In the genomic region with DNA sequence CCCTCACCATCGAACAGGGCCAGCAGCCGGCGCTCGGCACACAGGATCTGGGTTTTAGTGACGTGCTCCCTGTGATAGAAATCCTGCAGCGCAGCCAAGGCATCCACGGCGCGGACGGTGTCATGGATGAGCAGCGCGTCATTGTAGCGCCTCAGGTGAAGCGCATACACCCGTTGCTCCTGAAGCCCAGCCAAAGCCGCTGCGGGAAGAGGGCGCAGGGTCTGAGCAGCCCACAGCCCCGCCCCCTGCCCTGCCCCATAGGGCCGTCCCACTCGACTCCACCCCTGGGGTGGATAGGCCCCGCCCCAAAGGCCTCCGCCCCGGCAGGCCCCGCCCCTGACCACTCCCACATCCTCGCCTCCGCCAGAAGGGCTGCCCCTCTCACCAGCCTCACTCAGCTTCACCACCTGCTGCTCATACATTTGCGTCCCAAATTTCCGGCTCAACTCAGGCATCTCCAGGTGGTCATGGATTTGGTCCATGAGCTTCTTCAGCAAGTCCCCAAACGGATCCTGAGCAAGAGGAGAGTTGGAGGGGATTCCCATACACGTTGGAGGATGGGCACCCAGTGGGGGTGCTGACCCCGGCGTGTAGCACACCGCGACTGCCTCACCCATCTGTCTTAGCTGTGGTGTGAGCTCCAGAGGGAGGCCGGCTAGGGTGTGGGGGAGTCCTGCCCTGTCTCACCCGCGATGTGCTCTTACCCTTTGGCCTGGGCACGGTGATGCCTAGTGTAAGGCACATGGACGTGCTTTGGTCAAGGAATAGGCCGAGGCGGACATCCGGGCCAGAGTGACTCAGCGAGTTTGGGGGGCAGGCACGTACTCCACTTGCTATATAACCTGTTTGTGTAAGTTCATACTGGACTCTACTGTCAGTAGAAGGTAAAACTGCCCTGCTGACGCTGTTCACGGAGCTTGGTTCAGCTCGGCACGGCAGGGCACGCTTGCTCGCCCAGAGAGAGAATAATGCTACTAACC, we compare ENCODE assay signal across 1 cellular context.
TF ChIP-seq lines count a peak whose summit lies in the region.

No MANE protein-coding gene starts in this region.

TF ChIP-seq in K562, 482 proteins besides CTCF, POLR2A, EP300 and RAD21 (continued from another document and continues in another):
- TF ChIP-seq, protein P1, sequence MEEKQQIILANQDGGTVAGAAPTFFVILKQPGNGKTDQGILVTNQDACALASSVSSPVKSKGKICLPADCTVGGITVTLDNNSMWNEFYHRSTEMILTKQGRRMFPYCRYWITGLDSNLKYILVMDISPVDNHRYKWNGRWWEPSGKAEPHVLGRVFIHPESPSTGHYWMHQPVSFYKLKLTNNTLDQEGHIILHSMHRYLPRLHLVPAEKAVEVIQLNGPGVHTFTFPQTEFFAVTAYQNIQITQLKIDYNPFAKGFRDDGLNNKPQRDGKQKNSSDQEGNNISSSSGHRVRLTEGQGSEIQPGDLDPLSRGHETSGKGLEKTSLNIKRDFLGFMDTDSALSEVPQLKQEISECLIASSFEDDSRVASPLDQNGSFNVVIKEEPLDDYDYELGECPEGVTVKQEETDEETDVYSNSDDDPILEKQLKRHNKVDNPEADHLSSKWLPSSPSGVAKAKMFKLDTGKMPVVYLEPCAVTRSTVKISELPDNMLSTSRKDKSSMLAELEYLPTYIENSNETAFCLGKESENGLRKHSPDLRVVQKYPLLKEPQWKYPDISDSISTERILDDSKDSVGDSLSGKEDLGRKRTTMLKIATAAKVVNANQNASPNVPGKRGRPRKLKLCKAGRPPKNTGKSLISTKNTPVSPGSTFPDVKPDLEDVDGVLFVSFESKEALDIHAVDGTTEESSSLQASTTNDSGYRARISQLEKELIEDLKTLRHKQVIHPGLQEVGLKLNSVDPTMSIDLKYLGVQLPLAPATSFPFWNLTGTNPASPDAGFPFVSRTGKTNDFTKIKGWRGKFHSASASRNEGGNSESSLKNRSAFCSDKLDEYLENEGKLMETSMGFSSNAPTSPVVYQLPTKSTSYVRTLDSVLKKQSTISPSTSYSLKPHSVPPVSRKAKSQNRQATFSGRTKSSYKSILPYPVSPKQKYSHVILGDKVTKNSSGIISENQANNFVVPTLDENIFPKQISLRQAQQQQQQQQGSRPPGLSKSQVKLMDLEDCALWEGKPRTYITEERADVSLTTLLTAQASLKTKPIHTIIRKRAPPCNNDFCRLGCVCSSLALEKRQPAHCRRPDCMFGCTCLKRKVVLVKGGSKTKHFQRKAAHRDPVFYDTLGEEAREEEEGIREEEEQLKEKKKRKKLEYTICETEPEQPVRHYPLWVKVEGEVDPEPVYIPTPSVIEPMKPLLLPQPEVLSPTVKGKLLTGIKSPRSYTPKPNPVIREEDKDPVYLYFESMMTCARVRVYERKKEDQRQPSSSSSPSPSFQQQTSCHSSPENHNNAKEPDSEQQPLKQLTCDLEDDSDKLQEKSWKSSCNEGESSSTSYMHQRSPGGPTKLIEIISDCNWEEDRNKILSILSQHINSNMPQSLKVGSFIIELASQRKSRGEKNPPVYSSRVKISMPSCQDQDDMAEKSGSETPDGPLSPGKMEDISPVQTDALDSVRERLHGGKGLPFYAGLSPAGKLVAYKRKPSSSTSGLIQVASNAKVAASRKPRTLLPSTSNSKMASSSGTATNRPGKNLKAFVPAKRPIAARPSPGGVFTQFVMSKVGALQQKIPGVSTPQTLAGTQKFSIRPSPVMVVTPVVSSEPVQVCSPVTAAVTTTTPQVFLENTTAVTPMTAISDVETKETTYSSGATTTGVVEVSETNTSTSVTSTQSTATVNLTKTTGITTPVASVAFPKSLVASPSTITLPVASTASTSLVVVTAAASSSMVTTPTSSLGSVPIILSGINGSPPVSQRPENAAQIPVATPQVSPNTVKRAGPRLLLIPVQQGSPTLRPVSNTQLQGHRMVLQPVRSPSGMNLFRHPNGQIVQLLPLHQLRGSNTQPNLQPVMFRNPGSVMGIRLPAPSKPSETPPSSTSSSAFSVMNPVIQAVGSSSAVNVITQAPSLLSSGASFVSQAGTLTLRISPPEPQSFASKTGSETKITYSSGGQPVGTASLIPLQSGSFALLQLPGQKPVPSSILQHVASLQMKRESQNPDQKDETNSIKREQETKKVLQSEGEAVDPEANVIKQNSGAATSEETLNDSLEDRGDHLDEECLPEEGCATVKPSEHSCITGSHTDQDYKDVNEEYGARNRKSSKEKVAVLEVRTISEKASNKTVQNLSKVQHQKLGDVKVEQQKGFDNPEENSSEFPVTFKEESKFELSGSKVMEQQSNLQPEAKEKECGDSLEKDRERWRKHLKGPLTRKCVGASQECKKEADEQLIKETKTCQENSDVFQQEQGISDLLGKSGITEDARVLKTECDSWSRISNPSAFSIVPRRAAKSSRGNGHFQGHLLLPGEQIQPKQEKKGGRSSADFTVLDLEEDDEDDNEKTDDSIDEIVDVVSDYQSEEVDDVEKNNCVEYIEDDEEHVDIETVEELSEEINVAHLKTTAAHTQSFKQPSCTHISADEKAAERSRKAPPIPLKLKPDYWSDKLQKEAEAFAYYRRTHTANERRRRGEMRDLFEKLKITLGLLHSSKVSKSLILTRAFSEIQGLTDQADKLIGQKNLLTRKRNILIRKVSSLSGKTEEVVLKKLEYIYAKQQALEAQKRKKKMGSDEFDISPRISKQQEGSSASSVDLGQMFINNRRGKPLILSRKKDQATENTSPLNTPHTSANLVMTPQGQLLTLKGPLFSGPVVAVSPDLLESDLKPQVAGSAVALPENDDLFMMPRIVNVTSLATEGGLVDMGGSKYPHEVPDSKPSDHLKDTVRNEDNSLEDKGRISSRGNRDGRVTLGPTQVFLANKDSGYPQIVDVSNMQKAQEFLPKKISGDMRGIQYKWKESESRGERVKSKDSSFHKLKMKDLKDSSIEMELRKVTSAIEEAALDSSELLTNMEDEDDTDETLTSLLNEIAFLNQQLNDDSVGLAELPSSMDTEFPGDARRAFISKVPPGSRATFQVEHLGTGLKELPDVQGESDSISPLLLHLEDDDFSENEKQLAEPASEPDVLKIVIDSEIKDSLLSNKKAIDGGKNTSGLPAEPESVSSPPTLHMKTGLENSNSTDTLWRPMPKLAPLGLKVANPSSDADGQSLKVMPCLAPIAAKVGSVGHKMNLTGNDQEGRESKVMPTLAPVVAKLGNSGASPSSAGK (IDR thresholded peaks at IDR 0.05), result no peak
- no peak for TF ChIP-seq CCNT2 (IDR thresholded peaks at IDR 0.05; ENCODE audit: borderline replicate concordance, extremely low read depth, insufficient read length, low read depth, low read length)
- peak; percentile 72 for TF ChIP-seq MEF2D (tag; conservative IDR thresholded peaks at IDR 0.05; ENCODE audit: low read depth)
- peak; percentile 33 to 49; a peak in 3 of 4 replicates for TF ChIP-seq NRF1 (conservative IDR thresholded peaks at IDR 0.05 in 1 of 2, IDR thresholded peaks at IDR 0.05 in 1 of 2)
- TF ChIP-seq, protein P2, sequence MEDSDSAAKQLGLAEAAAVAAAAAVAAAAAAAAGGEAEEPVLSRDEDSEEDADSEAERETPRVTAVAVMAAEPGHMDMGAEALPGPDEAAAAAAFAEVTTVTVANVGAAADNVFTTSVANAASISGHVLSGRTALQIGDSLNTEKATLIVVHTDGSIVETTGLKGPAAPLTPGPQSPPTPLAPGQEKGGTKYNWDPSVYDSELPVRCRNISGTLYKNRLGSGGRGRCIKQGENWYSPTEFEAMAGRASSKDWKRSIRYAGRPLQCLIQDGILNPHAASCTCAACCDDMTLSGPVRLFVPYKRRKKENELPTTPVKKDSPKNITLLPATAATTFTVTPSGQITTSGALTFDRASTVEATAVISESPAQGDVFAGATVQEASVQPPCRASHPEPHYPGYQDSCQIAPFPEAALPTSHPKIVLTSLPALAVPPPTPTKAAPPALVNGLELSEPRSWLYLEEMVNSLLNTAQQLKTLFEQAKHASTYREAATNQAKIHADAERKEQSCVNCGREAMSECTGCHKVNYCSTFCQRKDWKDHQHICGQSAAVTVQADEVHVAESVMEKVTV (CRISPR knock-in tag; IDR thresholded peaks at IDR 0.05), result no peak
- no peak for TF ChIP-seq TCF3 (CRISPR knock-in tag; IDR thresholded peaks at IDR 0.05)
- TF ChIP-seq ZSCAN29 (IDR thresholded peaks at IDR 0.05), result no peak
- TF ChIP-seq, protein P3, sequence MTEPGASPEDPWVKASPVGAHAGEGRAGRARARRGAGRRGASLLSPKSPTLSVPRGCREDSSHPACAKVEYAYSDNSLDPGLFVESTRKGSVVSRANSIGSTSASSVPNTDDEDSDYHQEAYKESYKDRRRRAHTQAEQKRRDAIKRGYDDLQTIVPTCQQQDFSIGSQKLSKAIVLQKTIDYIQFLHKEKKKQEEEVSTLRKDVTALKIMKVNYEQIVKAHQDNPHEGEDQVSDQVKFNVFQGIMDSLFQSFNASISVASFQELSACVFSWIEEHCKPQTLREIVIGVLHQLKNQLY (CRISPR knock-in tag; conservative IDR thresholded peaks at IDR 0.05), result no peak
- no peak for TF ChIP-seq NBN (IDR thresholded peaks at IDR 0.05; ENCODE audit: low read depth)
- TF ChIP-seq ZNF175 (CRISPR knock-in tag; IDR thresholded peaks at IDR 0.05; ENCODE audit: low read depth), result 0 out of 2 replicates have a peak, but pooled peaks have one; percentile 33
- no peak for TF ChIP-seq NCOR1 (IDR thresholded peaks at IDR 0.05)
- TF ChIP-seq, protein P4, sequence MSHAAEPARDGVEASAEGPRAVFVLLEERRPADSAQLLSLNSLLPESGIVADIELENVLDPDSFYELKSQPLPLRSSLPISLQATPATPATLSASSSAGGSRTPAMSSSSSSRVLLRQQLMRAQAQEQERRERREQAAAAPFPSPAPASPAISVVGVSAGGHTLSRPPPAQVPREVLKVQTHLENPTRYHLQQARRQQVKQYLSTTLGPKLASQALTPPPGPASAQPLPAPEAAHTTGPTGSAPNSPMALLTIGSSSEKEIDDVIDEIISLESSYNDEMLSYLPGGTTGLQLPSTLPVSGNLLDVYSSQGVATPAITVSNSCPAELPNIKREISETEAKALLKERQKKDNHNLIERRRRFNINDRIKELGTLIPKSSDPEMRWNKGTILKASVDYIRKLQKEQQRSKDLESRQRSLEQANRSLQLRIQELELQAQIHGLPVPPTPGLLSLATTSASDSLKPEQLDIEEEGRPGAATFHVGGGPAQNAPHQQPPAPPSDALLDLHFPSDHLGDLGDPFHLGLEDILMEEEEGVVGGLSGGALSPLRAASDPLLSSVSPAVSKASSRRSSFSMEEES (CRISPR knock-in tag; IDR thresholded peaks at IDR 0.05), result no peak
- TF ChIP-seq, protein P5, sequence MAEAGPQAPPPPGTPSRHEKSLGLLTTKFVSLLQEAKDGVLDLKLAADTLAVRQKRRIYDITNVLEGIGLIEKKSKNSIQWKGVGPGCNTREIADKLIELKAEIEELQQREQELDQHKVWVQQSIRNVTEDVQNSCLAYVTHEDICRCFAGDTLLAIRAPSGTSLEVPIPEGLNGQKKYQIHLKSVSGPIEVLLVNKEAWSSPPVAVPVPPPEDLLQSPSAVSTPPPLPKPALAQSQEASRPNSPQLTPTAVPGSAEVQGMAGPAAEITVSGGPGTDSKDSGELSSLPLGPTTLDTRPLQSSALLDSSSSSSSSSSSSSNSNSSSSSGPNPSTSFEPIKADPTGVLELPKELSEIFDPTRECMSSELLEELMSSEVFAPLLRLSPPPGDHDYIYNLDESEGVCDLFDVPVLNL (CRISPR knock-in tag; IDR thresholded peaks at IDR 0.05; ENCODE audit: low read depth), result no peak
- TF ChIP-seq, protein P6, sequence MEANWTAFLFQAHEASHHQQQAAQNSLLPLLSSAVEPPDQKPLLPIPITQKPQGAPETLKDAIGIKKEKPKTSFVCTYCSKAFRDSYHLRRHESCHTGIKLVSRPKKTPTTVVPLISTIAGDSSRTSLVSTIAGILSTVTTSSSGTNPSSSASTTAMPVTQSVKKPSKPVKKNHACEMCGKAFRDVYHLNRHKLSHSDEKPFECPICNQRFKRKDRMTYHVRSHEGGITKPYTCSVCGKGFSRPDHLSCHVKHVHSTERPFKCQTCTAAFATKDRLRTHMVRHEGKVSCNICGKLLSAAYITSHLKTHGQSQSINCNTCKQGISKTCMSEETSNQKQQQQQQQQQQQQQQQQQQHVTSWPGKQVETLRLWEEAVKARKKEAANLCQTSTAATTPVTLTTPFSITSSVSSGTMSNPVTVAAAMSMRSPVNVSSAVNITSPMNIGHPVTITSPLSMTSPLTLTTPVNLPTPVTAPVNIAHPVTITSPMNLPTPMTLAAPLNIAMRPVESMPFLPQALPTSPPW (CRISPR knock-in tag; IDR thresholded peaks at IDR 0.05), result peak; percentile 66
- TF ChIP-seq, protein P7, sequence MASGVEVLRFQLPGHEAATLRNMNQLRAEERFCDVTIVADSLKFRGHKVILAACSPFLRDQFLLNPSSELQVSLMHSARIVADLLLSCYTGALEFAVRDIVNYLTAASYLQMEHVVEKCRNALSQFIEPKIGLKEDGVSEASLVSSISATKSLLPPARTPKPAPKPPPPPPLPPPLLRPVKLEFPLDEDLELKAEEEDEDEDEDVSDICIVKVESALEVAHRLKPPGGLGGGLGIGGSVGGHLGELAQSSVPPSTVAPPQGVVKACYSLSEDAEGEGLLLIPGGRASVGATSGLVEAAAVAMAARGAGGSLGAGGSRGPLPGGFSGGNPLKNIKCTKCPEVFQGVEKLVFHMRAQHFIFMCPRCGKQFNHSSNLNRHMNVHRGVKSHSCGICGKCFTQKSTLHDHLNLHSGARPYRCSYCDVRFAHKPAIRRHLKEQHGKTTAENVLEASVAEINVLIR (CRISPR knock-in tag; IDR thresholded peaks at IDR 0.05), result 0 out of 2 replicates have a peak, but pooled peaks have one; percentile 7
- TF ChIP-seq HDAC1 (IDR thresholded peaks at IDR 0.05), result no peak
- TF ChIP-seq, protein P8, sequence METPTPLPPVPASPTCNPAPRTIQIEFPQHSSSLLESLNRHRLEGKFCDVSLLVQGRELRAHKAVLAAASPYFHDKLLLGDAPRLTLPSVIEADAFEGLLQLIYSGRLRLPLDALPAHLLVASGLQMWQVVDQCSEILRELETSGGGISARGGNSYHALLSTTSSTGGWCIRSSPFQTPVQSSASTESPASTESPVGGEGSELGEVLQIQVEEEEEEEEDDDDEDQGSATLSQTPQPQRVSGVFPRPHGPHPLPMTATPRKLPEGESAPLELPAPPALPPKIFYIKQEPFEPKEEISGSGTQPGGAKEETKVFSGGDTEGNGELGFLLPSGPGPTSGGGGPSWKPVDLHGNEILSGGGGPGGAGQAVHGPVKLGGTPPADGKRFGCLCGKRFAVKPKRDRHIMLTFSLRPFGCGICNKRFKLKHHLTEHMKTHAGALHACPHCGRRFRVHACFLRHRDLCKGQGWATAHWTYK (CRISPR knock-in tag; IDR thresholded peaks at IDR 0.05), result peak; percentile 61; the same call in 1 of the 2 replicates
- TF ChIP-seq, protein P9, sequence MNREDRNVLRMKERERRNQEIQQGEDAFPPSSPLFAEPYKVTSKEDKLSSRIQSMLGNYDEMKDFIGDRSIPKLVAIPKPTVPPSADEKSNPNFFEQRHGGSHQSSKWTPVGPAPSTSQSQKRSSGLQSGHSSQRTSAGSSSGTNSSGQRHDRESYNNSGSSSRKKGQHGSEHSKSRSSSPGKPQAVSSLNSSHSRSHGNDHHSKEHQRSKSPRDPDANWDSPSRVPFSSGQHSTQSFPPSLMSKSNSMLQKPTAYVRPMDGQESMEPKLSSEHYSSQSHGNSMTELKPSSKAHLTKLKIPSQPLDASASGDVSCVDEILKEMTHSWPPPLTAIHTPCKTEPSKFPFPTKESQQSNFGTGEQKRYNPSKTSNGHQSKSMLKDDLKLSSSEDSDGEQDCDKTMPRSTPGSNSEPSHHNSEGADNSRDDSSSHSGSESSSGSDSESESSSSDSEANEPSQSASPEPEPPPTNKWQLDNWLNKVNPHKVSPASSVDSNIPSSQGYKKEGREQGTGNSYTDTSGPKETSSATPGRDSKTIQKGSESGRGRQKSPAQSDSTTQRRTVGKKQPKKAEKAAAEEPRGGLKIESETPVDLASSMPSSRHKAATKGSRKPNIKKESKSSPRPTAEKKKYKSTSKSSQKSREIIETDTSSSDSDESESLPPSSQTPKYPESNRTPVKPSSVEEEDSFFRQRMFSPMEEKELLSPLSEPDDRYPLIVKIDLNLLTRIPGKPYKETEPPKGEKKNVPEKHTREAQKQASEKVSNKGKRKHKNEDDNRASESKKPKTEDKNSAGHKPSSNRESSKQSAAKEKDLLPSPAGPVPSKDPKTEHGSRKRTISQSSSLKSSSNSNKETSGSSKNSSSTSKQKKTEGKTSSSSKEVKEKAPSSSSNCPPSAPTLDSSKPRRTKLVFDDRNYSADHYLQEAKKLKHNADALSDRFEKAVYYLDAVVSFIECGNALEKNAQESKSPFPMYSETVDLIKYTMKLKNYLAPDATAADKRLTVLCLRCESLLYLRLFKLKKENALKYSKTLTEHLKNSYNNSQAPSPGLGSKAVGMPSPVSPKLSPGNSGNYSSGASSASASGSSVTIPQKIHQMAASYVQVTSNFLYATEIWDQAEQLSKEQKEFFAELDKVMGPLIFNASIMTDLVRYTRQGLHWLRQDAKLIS (CRISPR knock-in tag; IDR thresholded peaks at IDR 0.05), result no peak
- TF ChIP-seq SMC3 (conservative IDR thresholded peaks at IDR 0.05; ENCODE audit: insufficient read depth, low read depth, low read length), result no peak
